In the genomic region with DNA sequence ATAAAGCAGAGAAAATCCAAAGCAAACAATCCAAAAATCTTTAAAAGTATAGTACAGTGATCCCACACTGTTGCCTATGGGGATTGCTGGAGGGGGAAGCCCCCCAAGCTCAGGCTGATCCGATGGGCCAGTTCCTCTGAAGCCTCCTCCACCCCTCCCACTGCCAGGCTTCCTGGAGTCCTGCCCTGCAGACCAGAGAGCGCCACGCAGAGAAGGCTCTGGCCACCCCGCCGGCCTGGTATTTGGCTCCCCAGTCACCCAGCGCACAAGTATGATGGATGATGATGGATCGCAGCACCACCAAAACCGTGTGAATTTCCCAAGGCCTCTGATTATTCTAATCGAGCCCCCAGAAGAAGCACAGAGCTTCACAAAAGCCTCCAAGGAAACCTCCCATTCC, we compare ENCODE assay signal across 1 cellular context.
TF ChIP-seq lines count a peak whose summit lies in the region.

No MANE protein-coding gene starts in this region.

TF ChIP-seq in GM23338, 12 proteins besides CTCF, POLR2A, EP300 and RAD21 (continued from another document):
- TF ChIP-seq, protein P1, sequence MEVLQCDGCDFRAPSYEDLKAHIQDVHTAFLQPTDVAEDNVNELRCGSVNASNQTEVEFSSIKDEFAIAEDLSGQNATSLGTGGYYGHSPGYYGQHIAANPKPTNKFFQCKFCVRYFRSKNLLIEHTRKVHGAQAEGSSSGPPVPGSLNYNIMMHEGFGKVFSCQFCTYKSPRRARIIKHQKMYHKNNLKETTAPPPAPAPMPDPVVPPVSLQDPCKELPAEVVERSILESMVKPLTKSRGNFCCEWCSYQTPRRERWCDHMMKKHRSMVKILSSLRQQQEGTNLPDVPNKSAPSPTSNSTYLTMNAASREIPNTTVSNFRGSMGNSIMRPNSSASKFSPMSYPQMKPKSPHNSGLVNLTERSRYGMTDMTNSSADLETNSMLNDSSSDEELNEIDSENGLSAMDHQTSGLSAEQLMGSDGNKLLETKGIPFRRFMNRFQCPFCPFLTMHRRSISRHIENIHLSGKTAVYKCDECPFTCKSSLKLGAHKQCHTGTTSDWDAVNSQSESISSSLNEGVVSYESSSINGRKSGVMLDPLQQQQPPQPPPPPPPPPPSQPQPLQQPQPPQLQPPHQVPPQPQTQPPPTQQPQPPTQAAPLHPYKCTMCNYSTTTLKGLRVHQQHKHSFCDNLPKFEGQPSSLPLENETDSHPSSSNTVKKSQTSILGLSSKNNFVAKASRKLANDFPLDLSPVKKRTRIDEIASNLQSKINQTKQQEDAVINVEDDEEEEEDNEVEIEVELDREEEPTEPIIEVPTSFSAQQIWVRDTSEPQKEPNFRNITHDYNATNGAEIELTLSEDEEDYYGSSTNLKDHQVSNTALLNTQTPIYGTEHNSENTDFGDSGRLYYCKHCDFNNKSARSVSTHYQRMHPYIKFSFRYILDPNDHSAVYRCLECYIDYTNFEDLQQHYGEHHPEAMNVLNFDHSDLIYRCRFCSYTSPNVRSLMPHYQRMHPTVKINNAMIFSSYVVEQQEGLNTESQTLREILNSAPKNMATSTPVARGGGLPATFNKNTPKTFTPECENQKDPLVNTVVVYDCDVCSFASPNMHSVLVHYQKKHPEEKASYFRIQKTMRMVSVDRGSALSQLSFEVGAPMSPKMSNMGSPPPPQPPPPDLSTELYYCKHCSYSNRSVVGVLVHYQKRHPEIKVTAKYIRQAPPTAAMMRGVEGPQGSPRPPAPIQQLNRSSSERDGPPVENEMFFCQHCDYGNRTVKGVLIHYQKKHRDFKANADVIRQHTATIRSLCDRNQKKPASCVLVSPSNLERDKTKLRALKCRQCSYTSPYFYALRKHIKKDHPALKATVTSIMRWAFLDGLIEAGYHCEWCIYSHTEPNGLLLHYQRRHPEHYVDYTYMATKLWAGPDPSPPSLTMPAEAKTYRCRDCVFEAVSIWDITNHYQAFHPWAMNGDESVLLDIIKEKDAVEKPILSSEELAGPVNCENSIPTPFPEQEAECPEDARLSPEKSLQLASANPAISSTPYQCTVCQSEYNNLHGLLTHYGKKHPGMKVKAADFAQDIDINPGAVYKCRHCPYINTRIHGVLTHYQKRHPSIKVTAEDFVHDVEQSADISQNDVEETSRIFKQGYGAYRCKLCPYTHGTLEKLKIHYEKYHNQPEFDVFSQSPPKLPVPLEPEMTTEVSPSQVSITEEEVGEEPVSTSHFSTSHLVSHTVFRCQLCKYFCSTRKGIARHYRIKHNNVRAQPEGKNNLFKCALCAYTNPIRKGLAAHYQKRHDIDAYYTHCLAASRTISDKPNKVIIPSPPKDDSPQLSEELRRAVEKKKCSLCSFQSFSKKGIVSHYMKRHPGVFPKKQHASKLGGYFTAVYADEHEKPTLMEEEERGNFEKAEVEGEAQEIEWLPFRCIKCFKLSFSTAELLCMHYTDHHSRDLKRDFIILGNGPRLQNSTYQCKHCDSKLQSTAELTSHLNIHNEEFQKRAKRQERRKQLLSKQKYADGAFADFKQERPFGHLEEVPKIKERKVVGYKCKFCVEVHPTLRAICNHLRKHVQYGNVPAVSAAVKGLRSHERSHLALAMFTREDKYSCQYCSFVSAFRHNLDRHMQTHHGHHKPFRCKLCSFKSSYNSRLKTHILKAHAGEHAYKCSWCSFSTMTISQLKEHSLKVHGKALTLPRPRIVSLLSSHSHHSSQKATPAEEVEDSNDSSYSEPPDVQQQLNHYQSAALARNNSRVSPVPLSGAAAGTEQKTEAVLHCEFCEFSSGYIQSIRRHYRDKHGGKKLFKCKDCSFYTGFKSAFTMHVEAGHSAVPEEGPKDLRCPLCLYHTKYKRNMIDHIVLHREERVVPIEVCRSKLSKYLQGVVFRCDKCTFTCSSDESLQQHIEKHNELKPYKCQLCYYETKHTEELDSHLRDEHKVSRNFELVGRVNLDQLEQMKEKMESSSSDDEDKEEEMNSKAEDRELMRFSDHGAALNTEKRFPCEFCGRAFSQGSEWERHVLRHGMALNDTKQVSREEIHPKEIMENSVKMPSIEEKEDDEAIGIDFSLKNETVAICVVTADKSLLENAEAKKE (CRISPR knock-in tag; IDR thresholded peaks at IDR 0.05): no peak
- no peak for TF ChIP-seq ZNF331 (CRISPR knock-in tag; IDR thresholded peaks at IDR 0.05; ENCODE audit: low read depth)
- TF ChIP-seq NANOG (IDR thresholded peaks at IDR 0.05; ENCODE audit: borderline replicate concordance): no peak
- no peak for TF ChIP-seq STAT1 (IDR thresholded peaks at IDR 0.05; ENCODE audit: unreplicated experiment)
- no peak for TF ChIP-seq EZH2phosphoT487 (IDR thresholded peaks at IDR 0.05; ENCODE audit: unreplicated experiment)
- TF ChIP-seq, protein P2, sequence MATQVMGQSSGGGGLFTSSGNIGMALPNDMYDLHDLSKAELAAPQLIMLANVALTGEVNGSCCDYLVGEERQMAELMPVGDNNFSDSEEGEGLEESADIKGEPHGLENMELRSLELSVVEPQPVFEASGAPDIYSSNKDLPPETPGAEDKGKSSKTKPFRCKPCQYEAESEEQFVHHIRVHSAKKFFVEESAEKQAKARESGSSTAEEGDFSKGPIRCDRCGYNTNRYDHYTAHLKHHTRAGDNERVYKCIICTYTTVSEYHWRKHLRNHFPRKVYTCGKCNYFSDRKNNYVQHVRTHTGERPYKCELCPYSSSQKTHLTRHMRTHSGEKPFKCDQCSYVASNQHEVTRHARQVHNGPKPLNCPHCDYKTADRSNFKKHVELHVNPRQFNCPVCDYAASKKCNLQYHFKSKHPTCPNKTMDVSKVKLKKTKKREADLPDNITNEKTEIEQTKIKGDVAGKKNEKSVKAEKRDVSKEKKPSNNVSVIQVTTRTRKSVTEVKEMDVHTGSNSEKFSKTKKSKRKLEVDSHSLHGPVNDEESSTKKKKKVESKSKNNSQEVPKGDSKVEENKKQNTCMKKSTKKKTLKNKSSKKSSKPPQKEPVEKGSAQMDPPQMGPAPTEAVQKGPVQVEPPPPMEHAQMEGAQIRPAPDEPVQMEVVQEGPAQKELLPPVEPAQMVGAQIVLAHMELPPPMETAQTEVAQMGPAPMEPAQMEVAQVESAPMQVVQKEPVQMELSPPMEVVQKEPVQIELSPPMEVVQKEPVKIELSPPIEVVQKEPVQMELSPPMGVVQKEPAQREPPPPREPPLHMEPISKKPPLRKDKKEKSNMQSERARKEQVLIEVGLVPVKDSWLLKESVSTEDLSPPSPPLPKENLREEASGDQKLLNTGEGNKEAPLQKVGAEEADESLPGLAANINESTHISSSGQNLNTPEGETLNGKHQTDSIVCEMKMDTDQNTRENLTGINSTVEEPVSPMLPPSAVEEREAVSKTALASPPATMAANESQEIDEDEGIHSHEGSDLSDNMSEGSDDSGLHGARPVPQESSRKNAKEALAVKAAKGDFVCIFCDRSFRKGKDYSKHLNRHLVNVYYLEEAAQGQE (IDR thresholded peaks at IDR 0.05; ENCODE audit: unreplicated experiment): no peak
